In genomic region chr1:23980725-23981063, GRCh38 we compare ENCODE assay signal across 8 cellular contexts. TPM values are rescaled to one million over a fixed set of nuclear protein-coding genes. Genes with fewer than 3 reads are reported as not detected.
DNase-seq lines count a peak whose midpoint lies in the region; ATAC-seq, FAIRE-seq and TF ChIP-seq lines count a peak whose summit lies in the region.

No MANE protein-coding gene starts in this region.

- peak overlapping the region; percentile 92 to 99 (median 97) for H3K27ac Mint-ChIP-seq in CD4-positive, alpha-beta memory T cell
- peak overlapping the region; percentile 96 for H3K27ac Mint-ChIP-seq in activated CD4-positive, alpha-beta T cell treated with anti-CD3 and anti-CD28 coated beads, Interleukin-2, amount 10 ng/mL, durations not matched to agents 24 days and 14 days

- H3F3A ChIP-seq in Loucy (ENCODE audit: low read depth), result peaks cover 10% of the 10 kb centered on the region

- peak in 1 of 5 donors; percentile 57 for DNase-seq in CD4-positive, alpha-beta memory T cell
- DNase-seq in activated CD4-positive, alpha-beta T cell treated with anti-CD3 and anti-CD28 coated beads, Interleukin-2, amount 10 ng/mL, durations not matched to agents 24 days and 14 days, result peak; percentile 82
- DNase-seq in ecto neural progenitor cell (ENCODE audit: low spot score) (peak; percentile 58), myocyte (ENCODE audit: low read depth) (peak; percentile 38), substantia nigra (lab: John Stamatoyannopoulos, UW) (peak in 11 of 49 donors; percentile 0 to 52 (median 17)), D721Med (ENCODE audit: insufficient read length, low spot score) (no peak)

- H4K20me1 ChIP-seq in Loucy (ENCODE audit: insufficient read depth, low read length, poor library complexity, severe bottlenecking), result peaks cover 40% of the 10 kb centered on the region

- H3K4me3 Mint-ChIP-seq in CD4-positive, alpha-beta memory T cell, result peak overlapping the region; percentile 86 to 97 (median 93)
- peak overlapping the region; percentile 98 for H3K4me3 Mint-ChIP-seq in activated CD4-positive, alpha-beta T cell treated with anti-CD3 and anti-CD28 coated beads, Interleukin-2, amount 10 ng/mL, durations not matched to agents 24 days and 14 days

- H3K27me3 ChIP-seq in CD4-positive, alpha-beta memory T cell (ENCODE audit: insufficient read depth, low read length), result no peaks in the 10 kb centered on the region
- peaks cover 9% of the 10 kb centered on the region for H3K27me3 ChIP-seq in Loucy (ENCODE audit: insufficient read depth, low read length, poor library complexity, severe bottlenecking)

- peaks cover 4 to 27% of the 10 kb centered on the region in 2 donors for H3K36me3 Mint-ChIP-seq in CD4-positive, alpha-beta memory T cell
- H3K36me3 Mint-ChIP-seq in activated CD4-positive, alpha-beta T cell treated with anti-CD3 and anti-CD28 coated beads, Interleukin-2, amount 10 ng/mL, durations not matched to agents 24 days and 14 days (ENCODE audit: low read depth), result peaks cover 40% of the 10 kb centered on the region

- H3K9me3 Mint-ChIP-seq in CD4-positive, alpha-beta memory T cell, result peaks cover 0 to 6% (median 0%) of the 10 kb centered on the region in 8 donors
- no peaks in the 10 kb centered on the region for H3K9me3 Mint-ChIP-seq in activated CD4-positive, alpha-beta T cell treated with anti-CD3 and anti-CD28 coated beads, Interleukin-2, amount 10 ng/mL, durations not matched to agents 24 days and 14 days

- intact Hi-C loops in CD4-positive, alpha-beta memory T cell (cut with micrococcal nuclease), result loop anchor here (1.0 to 2.0 kb wide), 2 partner anchors 21 to 1266 kb away; partner anchors contain the start of genes PNRC2 and RSRP1
- intact Hi-C loops in activated CD4-positive, alpha-beta T cell treated with anti-CD3 and anti-CD28 coated beads, Interleukin-2, amount 10 ng/mL, durations not matched to agents 24 days and 14 days (cut with micrococcal nuclease), result loop anchor here (1.0 to 5.0 kb wide), 3 partner anchors 21 to 662 kb away; partner anchors contain the start of genes IFNLR1, PNRC2 and SRRM1

- peak overlapping the region; percentile 68 to 85 for H3K4me3 ChIP-seq in CD4-positive, alpha-beta memory T cell (ENCODE audit: low read length in 2 of 2)
- H3K4me3 ChIP-seq in Loucy (ENCODE audit: low read length, poor library complexity, severe bottlenecking), result peak overlapping the region; percentile 91

- no peaks in the 10 kb centered on the region for H3K27me3 Mint-ChIP-seq in CD4-positive, alpha-beta memory T cell
- peaks cover 2% of the 10 kb centered on the region for H3K27me3 Mint-ChIP-seq in activated CD4-positive, alpha-beta T cell treated with anti-CD3 and anti-CD28 coated beads, Interleukin-2, amount 10 ng/mL, durations not matched to agents 24 days and 14 days

- ATAC-seq in GM21526 (IDR thresholded peaks at IDR 0.05; ENCODE audit: low FRiP score, unreplicated experiment), result peak; percentile 35

- H3K4me1 Mint-ChIP-seq in CD4-positive, alpha-beta memory T cell, result peaks cover 36 to 52% (median 44%) of the 10 kb centered on the region in 4 donors
- H3K4me1 Mint-ChIP-seq in activated CD4-positive, alpha-beta T cell treated with anti-CD3 and anti-CD28 coated beads, Interleukin-2, amount 10 ng/mL, durations not matched to agents 24 days and 14 days, result peaks cover 29% of the 10 kb centered on the region

- no peaks in the 10 kb centered on the region for H3K9me3 ChIP-seq in CD4-positive, alpha-beta memory T cell (ENCODE audit: control insufficient read depth in 1 of 2, low read length in 2 of 2)
- H3K9me3 ChIP-seq in Loucy (ENCODE audit: insufficient read depth, low read depth, low read length), result no peaks in the 10 kb centered on the region

- H3K9me2 ChIP-seq in Loucy (replicated peaks; ENCODE audit: low read depth, low read length), result no peaks in the 10 kb centered on the region

- TF ChIP-seq CTCF in Loucy (conservative IDR thresholded peaks at IDR 0.05; ENCODE audit: low read length), result no peak
- TF ChIP-seq CTCF in D721Med (IDR thresholded peaks at IDR 0.05; ENCODE audit: insufficient read depth, missing control alignments), result no peak

- peak overlapping the region; percentile 93 for H3K27ac ChIP-seq in CD4-positive, alpha-beta memory T cell (ENCODE audit: low read depth, low read length)
- H3K27ac ChIP-seq in substantia nigra (ENCODE audit: low read depth, low read length, poor library complexity, severe bottlenecking), result peak overlapping the region; percentile 91

- H3K79me2 ChIP-seq in Loucy (ENCODE audit: insufficient read depth, low read length), result peaks cover 45% of the 10 kb centered on the region

- H3K36me3 ChIP-seq in CD4-positive, alpha-beta memory T cell (ENCODE audit: insufficient read depth, low read length), result no peaks in the 10 kb centered on the region
- peaks cover 16% of the 10 kb centered on the region for H3K36me3 ChIP-seq in Loucy (ENCODE audit: insufficient read depth, low read length)

- CTCF ChIA-PET in CD4-positive, alpha-beta memory T cell (lab: Charles Lee; ENCODE audit: partially characterized antibody), result interaction anchor here (1.0 kb wide), 1 partner anchor 20 kb away, joined by 5 read pairs; no protein-coding TSS in a partner anchor

- H3K4me1 ChIP-seq in CD4-positive, alpha-beta memory T cell (ENCODE audit: insufficient read depth, low read length), result peaks cover 46% of the 10 kb centered on the region
- peaks cover 48% of the 10 kb centered on the region for H3K4me1 ChIP-seq in Loucy (ENCODE audit: insufficient read depth, low read length, poor library complexity, severe bottlenecking)

- peak overlapping the region; percentile 92 for H3K4me2 ChIP-seq in Loucy (ENCODE audit: low read depth, low read length, poor library complexity, severe bottlenecking)

- FAIRE-seq in D721Med (lab: Jason Lieb, UNC), result no peak

- H2AFZ ChIP-seq in Loucy (ENCODE audit: low read length), result peak overlapping the region; percentile 32; the same call in 1 of the 2 replicates

- POLR2A ChIA-PET in CD4-positive, alpha-beta memory T cell (lab: Charles Lee; ENCODE audit: partially characterized antibody), result interaction anchor here (1.0 to 4.8 kb wide), 7 partner anchors 8 to 180 kb away, joined by 3 to 80 read pairs (median 6); partner anchors contain the start of genes GALE and PNRC2

- peak overlapping the region; percentile 99 for H3K9ac ChIP-seq in Loucy (ENCODE audit: low read depth, low read length, poor library complexity, severe bottlenecking)

RNA-seq across cellular contexts. Expression of gene SRSF10, which starts 0.6 kb away (rescaled TPM):
- total RNA-seq in CD4-positive, alpha-beta memory T cell, result 100 to 1,000 TPM; 163 to 169 TPM
- 100 to 1,000 TPM; 109 to 111 TPM for polyA plus RNA-seq in CD4-positive, alpha-beta memory T cell
- total RNA-seq in activated CD4-positive, alpha-beta T cell treated with anti-CD3 and anti-CD28 coated beads, Interleukin-2, amount 10 ng/mL, durations not matched to agents 24 days and 14 days, result 236 and 247 TPM in 2 replicates
- 90.9 and 99.3 TPM in 2 replicates for total RNA-seq in myocyte
- polyA plus RNA-seq in myocyte (2012), result 57.7 TPM

RNA-seq across cellular contexts. Expression of gene PNRC2, which starts 21.1 kb away (rescaled TPM):
- total RNA-seq in CD4-positive, alpha-beta memory T cell, result 100 to 1,000 TPM; 156 to 160 TPM
- polyA plus RNA-seq in CD4-positive, alpha-beta memory T cell, result 100 to 1,000 TPM; 127 to 140 TPM
- total RNA-seq in activated CD4-positive, alpha-beta T cell treated with anti-CD3 and anti-CD28 coated beads, Interleukin-2, amount 10 ng/mL, durations not matched to agents 24 days and 14 days, result 140 TPM in 2 replicates
- 64.8 and 73.8 TPM in 2 replicates for total RNA-seq in myocyte
- polyA plus RNA-seq in myocyte (2012), result 20.6 TPM
